Comparison of ENCODE assay signal across 11 cellular contexts in the genomic region with DNA sequence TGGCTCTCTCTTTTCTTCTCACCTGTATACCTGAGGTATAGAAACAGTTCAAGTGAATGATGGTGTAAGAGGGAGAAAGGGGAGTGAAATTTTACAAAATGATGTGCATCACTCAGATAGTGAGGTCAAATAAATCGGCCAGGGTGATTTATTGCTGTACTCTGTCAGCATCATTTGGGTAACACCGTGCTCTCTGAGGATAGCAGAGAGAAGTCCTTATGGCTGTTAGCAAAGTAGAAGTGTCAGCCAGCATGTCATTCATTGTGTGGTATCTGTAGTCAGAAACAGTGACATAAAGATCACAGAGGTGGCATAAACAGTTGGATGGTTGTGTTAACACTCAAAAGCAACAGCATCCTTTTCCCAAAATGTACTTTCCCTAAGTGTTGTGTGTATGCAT. TPM values are rescaled to one million over a fixed set of nuclear protein-coding genes. Genes with fewer than 3 reads are reported as not detected.
DNase-seq lines count a peak whose midpoint lies in the region; ATAC-seq, FAIRE-seq and TF ChIP-seq lines count a peak whose summit lies in the region.
"Had no signal": no experiment of that assay in that cellular context is flagged by ENCODE, and none has a peak within 500 bp of the region (broad histone marks: within the 10 kb centered on the region; RNA-seq: fewer than 3 reads in every experiment).

No MANE protein-coding gene starts in this region.

- TF ChIP-seq CTCF in right lobe of liver (IDR thresholded peaks at IDR 0.05) (no peak), suprapubic skin (IDR thresholded peaks at IDR 0.05) (no peak), testis (IDR thresholded peaks at IDR 0.05) (no peak)

- no peaks in the 10 kb centered on the region for H3K9me3 ChIP-seq in right lobe of liver
- no peaks in the 10 kb centered on the region for H3K9me3 ChIP-seq in suprapubic skin
- no peaks in the 10 kb centered on the region for H3K9me3 ChIP-seq in testis

- H3K27ac ChIP-seq in right lobe of liver (peak overlapping the region; percentile 73 to 89 (median 80)), suprapubic skin (peak overlapping the region; percentile 78), testis (no peak overlapping the region)

- peaks cover 10% of the 10 kb centered on the region for H3K36me3 Mint-ChIP-seq in activated T-cell treated with anti-CD3 and anti-CD28 coated beads, Interleukin-2, amount 50 U/mL, for 4 hours (ENCODE audit: insufficient read depth)
- peaks cover 9% of the 10 kb centered on the region for H3K36me3 Mint-ChIP-seq in activated naive CD8-positive, alpha-beta T cell treated with anti-CD3 and anti-CD28 coated beads, Interleukin-2, amount 50 U/mL, for 24 hours (ENCODE audit: low read depth)

- DNase-seq in activated T-cell treated with anti-CD3 and anti-CD28 coated beads, Interleukin-2, amount 50 U/mL, for 4 hours, result no peak
- DNase-seq in activated T-cell treated with anti-CD3 and anti-CD28 coated beads for 4 hours (no peak), right lobe of liver (no peak), suprapubic skin (ENCODE audit: low spot score in 2 of 2) (no peak), urothelium cell line (ENCODE audit: low spot score) (no peak), testis (no peak)
- DNase-seq in activated naive CD8-positive, alpha-beta T cell treated with anti-CD3 and anti-CD28 coated beads, Interleukin-2, amount 50 U/mL, for 24 hours, result no peak
- DNase-seq: ACHN, NCI-H2107 had no signal

- H3K27me3 ChIP-seq in right lobe of liver (no peaks in the 10 kb centered on the region), suprapubic skin (no peaks in the 10 kb centered on the region), testis (no peaks in the 10 kb centered on the region)

- no peaks in the 10 kb centered on the region for H3K27me3 Mint-ChIP-seq in activated T-cell treated with anti-CD3 and anti-CD28 coated beads, Interleukin-2, amount 50 U/mL, for 4 hours (ENCODE audit: low read depth)
- no peaks in the 10 kb centered on the region for H3K27me3 Mint-ChIP-seq in activated naive CD8-positive, alpha-beta T cell treated with anti-CD3 and anti-CD28 coated beads, Interleukin-2, amount 50 U/mL, for 24 hours

- H3K4me3 Mint-ChIP-seq in activated T-cell treated with anti-CD3 and anti-CD28 coated beads, Interleukin-2, amount 50 U/mL, for 4 hours, result peak overlapping the region; percentile 81
- peak overlapping the region; percentile 73 for H3K4me3 Mint-ChIP-seq in activated naive CD8-positive, alpha-beta T cell treated with anti-CD3 and anti-CD28 coated beads, Interleukin-2, amount 50 U/mL, for 24 hours

- TF ChIP-seq POLR2A in right lobe of liver (IDR thresholded peaks at IDR 0.05) (no peak), suprapubic skin (IDR thresholded peaks at IDR 0.05) (no peak), testis (IDR thresholded peaks at IDR 0.05) (no peak)

- TF ChIP-seq EP300 in suprapubic skin (IDR thresholded peaks at IDR 0.05), result no peak

- WGBS in right lobe of liver (ENCODE audit: insufficient coverage, low coverage, low lambda C conversion rate, missing lambda C conversion rate), result 23% methylated on average over 2 of the region's 2 CpGs
- 25% methylated on average over 2 of the region's 2 CpGs for WGBS in suprapubic skin
- WGBS in testis, 2 donors, result 54 to 56% methylated on average over 2 of the region's 2 CpGs

- peaks cover 95% of the 10 kb centered on the region for H3K4me1 Mint-ChIP-seq in activated T-cell treated with anti-CD3 and anti-CD28 coated beads, Interleukin-2, amount 50 U/mL, for 4 hours (ENCODE audit: low read depth)
- H3K4me1 Mint-ChIP-seq in activated naive CD8-positive, alpha-beta T cell treated with anti-CD3 and anti-CD28 coated beads, Interleukin-2, amount 50 U/mL, for 24 hours, result peaks cover 90% of the 10 kb centered on the region

- no peak overlapping the region for H3K4me3 ChIP-seq in right lobe of liver
- H3K4me3 ChIP-seq in suprapubic skin, result no peak overlapping the region
- H3K4me3 ChIP-seq in testis, result no peak overlapping the region

- H3K4me1 ChIP-seq in right lobe of liver, result peaks cover 0 to 76% (median 16%) of the 10 kb centered on the region in 4 donors
- peaks cover 67% of the 10 kb centered on the region for H3K4me1 ChIP-seq in suprapubic skin
- H3K4me1 ChIP-seq in testis, result peaks cover 7% of the 10 kb centered on the region

- H3K27ac Mint-ChIP-seq in activated naive CD8-positive, alpha-beta T cell treated with anti-CD3 and anti-CD28 coated beads, Interleukin-2, amount 50 U/mL, for 24 hours, result peak overlapping the region; percentile 87

- H3K36me3 ChIP-seq in right lobe of liver (no peaks in the 10 kb centered on the region), suprapubic skin (no peaks in the 10 kb centered on the region), testis (ENCODE audit: low read depth, missing control alignments) (no peaks in the 10 kb centered on the region)

- no peaks in the 10 kb centered on the region for H3K9me3 Mint-ChIP-seq in activated T-cell treated with anti-CD3 and anti-CD28 coated beads, Interleukin-2, amount 50 U/mL, for 4 hours
- no peaks in the 10 kb centered on the region for H3K9me3 Mint-ChIP-seq in activated naive CD8-positive, alpha-beta T cell treated with anti-CD3 and anti-CD28 coated beads, Interleukin-2, amount 50 U/mL, for 24 hours

- intact Hi-C loops in right lobe of liver (cut with DNase I) (no loop called here), testis (cut with DNase I; ENCODE audit: low total_unique reads) (no loop called here)

- no peak for FAIRE-seq in urothelium cell line (lab: Jason Lieb, UNC)
- FAIRE-seq: TTC549 had no signal

- ATAC-seq in activated T-cell treated with anti-CD3 and anti-CD28 coated beads, Interleukin-2, amount 50 U/mL, for 4 hours, result peak; percentile 24 to 33
- no peak for ATAC-seq in activated naive CD8-positive, alpha-beta T cell treated with anti-CD3 and anti-CD28 coated beads, Interleukin-2, amount 50 U/mL, for 24 hours
- ATAC-seq in right lobe of liver (no peak), HG03095 (IDR thresholded peaks at IDR 0.05; ENCODE audit: unreplicated experiment) (no peak)

RNA-seq across cellular contexts. Expression of gene PSMD6, which starts 53.4 kb away (rescaled TPM):
- total RNA-seq in activated T-cell treated with anti-CD3 and anti-CD28 coated beads, Interleukin-2, amount 50 U/mL, for 4 hours, result 100 to 1,000 TPM; 198 to 222 (median 214) TPM
- 10 to 100 TPM; 33.1 to 41.9 (median 35.9) TPM for total RNA-seq in right lobe of liver
- 10 to 100 TPM; 54.6 to 82.3 (median 68.0) TPM for total RNA-seq in suprapubic skin
- 100 to 1,000 TPM; 105 to 128 TPM for total RNA-seq in testis
- 249 TPM for polyA plus RNA-seq in testis (ENCODE audit: insufficient read depth, low read depth, low replicate concordance)

RNA-seq across cellular contexts. Expression of gene SCAANT1, which starts 57.7 kb away (rescaled TPM):
- not detected for total RNA-seq in activated T-cell treated with anti-CD3 and anti-CD28 coated beads, Interleukin-2, amount 50 U/mL, for 4 hours
- total RNA-seq in right lobe of liver (not detected), suprapubic skin (not detected), testis (not detected)
- polyA plus RNA-seq in testis (ENCODE audit: insufficient read depth, low read depth, low replicate concordance), result 4.4 TPM

Comparison
In these comparisons a context has a peak if more than half of its experiments do, and no peak if none do; other contexts are left out.
1. ATAC-seq: peak in activated T-cell treated with anti-CD3 and anti-CD28 coated beads, Interleukin-2, amount 50 U/mL, for 4 hours (2 of 2); none in activated naive CD8-positive, alpha-beta T cell treated with anti-CD3 and anti-CD28 coated beads, Interleukin-2, amount 50 U/mL, for 24 hours (single experiment), right lobe of liver (0 of 4) and HG03095 (single experiment).
2. H3K27ac ChIP-seq: peak in right lobe of liver (3 of 3) and suprapubic skin (single experiment); none in testis (0 of 2).